In genomic region chr15:57663262-57663661, GRCh38 we compare ENCODE assay signal across 27 cellular contexts.
"Had no signal": no experiment of that assay in that cellular context is flagged by ENCODE, and none has a peak within 500 bp of the region (broad histone marks: within the 10 kb centered on the region; RNA-seq: fewer than 3 reads in every experiment).

No MANE protein-coding gene starts in this region.

- H3K27ac ChIP-seq: brain microvascular endothelial cell, WERI-Rb-1 had no signal

- ATAC-seq: activated naive CD8-positive, alpha-beta T cell treated with anti-CD3 and anti-CD28 coated beads, Interleukin-2, amount 50 U/mL, for 24 hours; activated T-cell treated with anti-CD3 and anti-CD28 coated beads, Interleukin-2, amount 50 U/mL, for 4 hours; Panc1; SK-N-SH treated with all-trans-retinoic acid at 6 μM for 48 hours; T-cell; T-helper 17 cell had no signal

- DNase-seq: activated CD4-positive, alpha-beta memory T cell treated with anti-CD3 and anti-CD28 coated beads for 36 hours; activated CD4-positive, alpha-beta T cell treated with anti-CD3 and anti-CD28 coated beads, Interleukin-2, amount 50 U/mL, for 1 hour; activated CD8-positive, alpha-beta memory T cell treated with anti-CD3 and anti-CD28 coated beads, Interleukin-2, amount 50 U/mL, for 4 hours; activated naive CD4-positive, alpha-beta T cell treated with anti-CD3 and anti-CD28 coated beads, Interleukin-2, amount 10 ng/mL, durations not matched to agents 7 days and 5 days; activated naive CD8-positive, alpha-beta T cell treated with anti-CD3 and anti-CD28 coated beads, Interleukin-2, amount 50 U/mL, for 24 hours; activated T-cell treated with anti-CD3 and anti-CD28 coated beads for 4 hours; activated T-cell treated with anti-CD3 and anti-CD28 coated beads, Interleukin-2, amount 50 U/mL, for 4 hours; brain microvascular endothelial cell; Karpas-422; KBM-7; NCI-H1048; NCI-H1105 treated with DMSO at 0.1 percent for 48 hours; NCI-H1436; NCI-H1694 treated with DMSO at 0.1 percent for 48 hours; NCI-H2029; NCI-H345; NCI-H524 treated with DMSO at 0.1 percent for 48 hours; SHP77 treated with DMSO at 0.1 percent for 48 hours; T-cell; T-helper 17 cell; T-helper 9 cell; WERI-Rb-1 had no signal

- H3K27ac Mint-ChIP-seq: activated CD4-positive, alpha-beta memory T cell treated with anti-CD3 and anti-CD28 coated beads for 36 hours; activated naive CD4-positive, alpha-beta T cell treated with anti-CD3 and anti-CD28 coated beads, Interleukin-2, amount 10 ng/mL, durations not matched to agents 7 days and 5 days; activated naive CD8-positive, alpha-beta T cell; activated naive CD8-positive, alpha-beta T cell treated with anti-CD3 and anti-CD28 coated beads, Interleukin-2, amount 50 U/mL, for 24 hours; activated T-helper 1 cell treated with anti-CD3 and anti-CD28 coated beads, Interleukin-12 subunit alpha, Interleukin-12 subunit beta, Interleukin-2, Interleukin-4 antibody, amounts not matched to agents 30 ng/mL and 10 ng/mL and 1 ng/mL, durations not matched to agents 14 hours and 24 hours and 36 hours; IgD-negative memory B cell; T-cell; T-helper 17 cell had no signal

- H3K36me3 Mint-ChIP-seq: activated CD4-positive, alpha-beta memory T cell treated with anti-CD3 and anti-CD28 coated beads for 36 hours; activated naive CD4-positive, alpha-beta T cell treated with anti-CD3 and anti-CD28 coated beads, Interleukin-2, amount 10 ng/mL, durations not matched to agents 7 days and 5 days; activated naive CD8-positive, alpha-beta T cell; IgD-negative memory B cell; T-cell had no signal

- H3K36me3 ChIP-seq: brain microvascular endothelial cell, WERI-Rb-1 had no signal

- H3K4me3 Mint-ChIP-seq: activated CD4-positive, alpha-beta memory T cell treated with anti-CD3 and anti-CD28 coated beads for 36 hours; activated naive CD4-positive, alpha-beta T cell treated with anti-CD3 and anti-CD28 coated beads, Interleukin-2, amount 10 ng/mL, durations not matched to agents 7 days and 5 days; activated naive CD8-positive, alpha-beta T cell; activated naive CD8-positive, alpha-beta T cell treated with anti-CD3 and anti-CD28 coated beads, Interleukin-2, amount 50 U/mL, for 24 hours; activated T-cell treated with anti-CD3 and anti-CD28 coated beads, Interleukin-2, amount 50 U/mL, for 4 hours; activated T-helper 1 cell treated with anti-CD3 and anti-CD28 coated beads, Interleukin-12 subunit alpha, Interleukin-12 subunit beta, Interleukin-2, Interleukin-4 antibody, amounts not matched to agents 30 ng/mL and 10 ng/mL and 1 ng/mL, durations not matched to agents 14 hours and 24 hours and 36 hours; IgD-negative memory B cell; T-cell; T-helper 17 cell had no signal

- H3K9me3 Mint-ChIP-seq: activated CD4-positive, alpha-beta memory T cell treated with anti-CD3 and anti-CD28 coated beads for 36 hours; activated naive CD4-positive, alpha-beta T cell treated with anti-CD3 and anti-CD28 coated beads, Interleukin-2, amount 10 ng/mL, durations not matched to agents 7 days and 5 days; activated naive CD8-positive, alpha-beta T cell treated with anti-CD3 and anti-CD28 coated beads, Interleukin-2, amount 50 U/mL, for 24 hours; activated T-cell treated with anti-CD3 and anti-CD28 coated beads, Interleukin-2, amount 50 U/mL, for 4 hours; activated T-helper 1 cell treated with anti-CD3 and anti-CD28 coated beads, Interleukin-12 subunit alpha, Interleukin-12 subunit beta, Interleukin-2, Interleukin-4 antibody, amounts not matched to agents 30 ng/mL and 10 ng/mL and 1 ng/mL, durations not matched to agents 14 hours and 24 hours and 36 hours; IgD-negative memory B cell; T-cell had no signal

- H3K27me3 ChIP-seq: brain microvascular endothelial cell had no signal

- H3K4me1 Mint-ChIP-seq: activated naive CD4-positive, alpha-beta T cell treated with anti-CD3 and anti-CD28 coated beads, Interleukin-2, amount 10 ng/mL, durations not matched to agents 7 days and 5 days; activated naive CD8-positive, alpha-beta T cell treated with anti-CD3 and anti-CD28 coated beads, Interleukin-2, amount 50 U/mL, for 24 hours; IgD-negative memory B cell; T-cell; T-helper 17 cell had no signal
